10 cellular contexts compared by ENCODE assay signal in the genomic region with DNA sequence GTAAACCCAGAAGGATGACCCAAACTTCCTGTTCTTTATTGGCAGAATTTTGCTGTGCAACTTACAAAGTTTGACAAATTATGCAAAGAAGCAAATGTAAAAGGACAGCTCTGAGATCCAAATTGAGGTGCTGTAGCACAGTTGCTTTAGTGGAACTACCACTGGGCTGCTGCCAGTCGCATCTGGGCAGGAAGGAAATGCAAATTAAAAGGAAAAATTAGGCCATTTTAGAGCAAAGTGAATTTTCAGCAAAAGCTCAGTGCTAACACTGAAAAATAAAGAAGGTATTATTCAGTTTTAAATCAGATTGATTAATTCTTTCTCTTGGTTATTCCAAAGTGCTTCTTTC.
DNase-seq lines count a peak whose midpoint lies in the region; ATAC-seq, FAIRE-seq and TF ChIP-seq lines count a peak whose summit lies in the region.
"Had no signal": no experiment of that assay in that cellular context is flagged by ENCODE, and none has a peak within 500 bp of the region (broad histone marks: within the 10 kb centered on the region; RNA-seq: fewer than 3 reads in every experiment).

No MANE protein-coding gene starts in this region.

- no peak overlapping the region for H3K4me3 Mint-ChIP-seq in activated naive CD4-positive, alpha-beta T cell treated with anti-CD3 and anti-CD28 coated beads, Interleukin-2, amount 10 ng/mL, durations not matched to agents 7 days and 5 days

- peaks cover 14% of the 10 kb centered on the region for H3K4me1 Mint-ChIP-seq in activated naive CD4-positive, alpha-beta T cell treated with anti-CD3 and anti-CD28 coated beads, Interleukin-2, amount 10 ng/mL, durations not matched to agents 7 days and 5 days

- ATAC-seq in GM19324 (IDR thresholded peaks at IDR 0.05; ENCODE audit: low FRiP score, unreplicated experiment) (peak; percentile 43), HG02885 (IDR thresholded peaks at IDR 0.05; ENCODE audit: poor library complexity, unreplicated experiment) (peak; percentile 20), pancreas (peak in 3 of 4 donors; percentile 10 to 21 (median 11))

- peak overlapping the region in 2 of 4 donors; percentile 6 to 38 for H3K27ac ChIP-seq in pancreas

- FAIRE-seq in pancreas (lab: Jason Lieb, UNC) = no peak

- H3K36me3 Mint-ChIP-seq in activated naive CD4-positive, alpha-beta T cell treated with anti-CD3 and anti-CD28 coated beads, Interleukin-2, amount 10 ng/mL, durations not matched to agents 7 days and 5 days = no peaks in the 10 kb centered on the region

- H3K9me3 ChIP-seq in adipocyte (ENCODE audit: control insufficient read depth, low read length) = no peaks in the 10 kb centered on the region
- no peaks in the 10 kb centered on the region for H3K9me3 ChIP-seq in pancreas
- H3K9me3 ChIP-seq in BE2C = no peaks in the 10 kb centered on the region

- H3K4me3 ChIP-seq in adipocyte (ENCODE audit: low read length) = peak overlapping the region; percentile 70
- H3K4me3 ChIP-seq in pancreas = no peak overlapping the region
- no peak overlapping the region for H3K4me3 ChIP-seq in BE2C (ENCODE audit: low read depth, low read length)

- no peaks in the 10 kb centered on the region for H3K27me3 Mint-ChIP-seq in activated naive CD4-positive, alpha-beta T cell treated with anti-CD3 and anti-CD28 coated beads, Interleukin-2, amount 10 ng/mL, durations not matched to agents 7 days and 5 days

- H3K4me1 ChIP-seq in adipocyte (ENCODE audit: control insufficient read depth, insufficient read depth, low read length) (peaks cover 9% of the 10 kb centered on the region), pancreas (peaks cover 0 to 13% (median 5%) of the 10 kb centered on the region in 3 donors), BE2C (no peaks in the 10 kb centered on the region)

- no peaks in the 10 kb centered on the region for H3K36me3 ChIP-seq in adipocyte (ENCODE audit: control insufficient read depth, insufficient read depth, low read length, severe bottlenecking)
- no peaks in the 10 kb centered on the region for H3K36me3 ChIP-seq in pancreas
- no peaks in the 10 kb centered on the region for H3K36me3 ChIP-seq in BE2C

- CTCF ChIA-PET in activated naive CD4-positive, alpha-beta T cell treated with anti-CD3 and anti-CD28 coated beads, Interleukin-2, amount 10 ng/mL, durations not matched to agents 7 days and 5 days (lab: Charles Lee) = interaction anchor here (0.8 to 2.0 kb wide), 2 partner anchors 267 to 532 kb away, joined by 3 to 7 read pairs; no protein-coding TSS in a partner anchor

- peak overlapping the region; percentile 56 for H3K9ac ChIP-seq in adipocyte (ENCODE audit: low read length)

- no peaks in the 10 kb centered on the region for H3K9me3 Mint-ChIP-seq in activated naive CD4-positive, alpha-beta T cell treated with anti-CD3 and anti-CD28 coated beads, Interleukin-2, amount 10 ng/mL, durations not matched to agents 7 days and 5 days

- DNase-seq in adipocyte (ENCODE audit: low read depth) (no peak), pancreas (no peak), HT-29 (ENCODE audit: low spot score) (no peak), BE2C (no peak), OCI-M1 (lab: John Stamatoyannopoulos, UW) (no peak)
- DNase-seq in activated naive CD4-positive, alpha-beta T cell treated with anti-CD3 and anti-CD28 coated beads, Interleukin-2, amount 10 ng/mL, durations not matched to agents 7 days and 5 days = no peak
- DNase-seq: activated effector memory CD4-positive, alpha-beta T cell treated with Interleukin-2 at 50 U/mL for 16 hours; T1000 had no signal

- H3K27ac Mint-ChIP-seq in activated naive CD4-positive, alpha-beta T cell treated with anti-CD3 and anti-CD28 coated beads, Interleukin-2, amount 10 ng/mL, durations not matched to agents 7 days and 5 days = no peak overlapping the region

- WGBS in pancreas, 2 donors = 66 to 67% methylated on average over 1 of the region's 1 CpG

- H3K27me3 ChIP-seq in adipocyte (replicated peaks; ENCODE audit: control insufficient read depth, insufficient read depth, low read length) = no peaks in the 10 kb centered on the region
- H3K27me3 ChIP-seq in pancreas = no peaks in the 10 kb centered on the region
- no peaks in the 10 kb centered on the region for H3K27me3 ChIP-seq in BE2C

- intact Hi-C loops in pancreas (cut with DNase I) = loop anchor here in 2 of 3 donors (10.0 kb wide), 1 partner anchor 532 kb away; no protein-coding TSS in a partner anchor

- TF ChIP-seq CTCF in pancreas (IDR thresholded peaks at IDR 0.05) (no peak), BE2C (IDR thresholded peaks at IDR 0.05; ENCODE audit: low read depth, low read length) (no peak)
